ENCODE assay signal across 17 cellular contexts in genomic region chr22:41050873-41051272, GRCh38. TPM values are rescaled to one million over a fixed set of nuclear protein-coding genes. Genes with fewer than 3 reads are reported as not detected.
DNase-seq lines count a peak whose midpoint lies in the region; ATAC-seq, FAIRE-seq and TF ChIP-seq lines count a peak whose summit lies in the region.
"Had no signal": no experiment of that assay in that cellular context is flagged by ENCODE, and none has a peak within 500 bp of the region (broad histone marks: within the 10 kb centered on the region; RNA-seq: fewer than 3 reads in every experiment).

No MANE protein-coding gene starts in this region.

- no peak overlapping the region for H3K4me2 ChIP-seq in H1 (ENCODE audit: insufficient read depth in 1 of 2, low read depth in 2 of 2, low read length in 2 of 2)
- H3K4me2 ChIP-seq: PC-9 had no signal

- H2BK15ac ChIP-seq in H1 (ENCODE audit: low read length), result no peak overlapping the region

- no peak overlapping the region for H3K14ac ChIP-seq in H1 (ENCODE audit: insufficient read length)

- TF ChIP-seq RAD21 in H1 (IDR thresholded peaks at IDR 0.05 in 1 of 2, conservative IDR thresholded peaks at IDR 0.05 in 1 of 2; ENCODE audit: low read depth in 2 of 2, low read length in 2 of 2), result no peak

- peak; percentile 34 for TF ChIP-seq CTCF in AG04450 (IDR thresholded peaks at IDR 0.05; ENCODE audit: low read depth, low read length)
- TF ChIP-seq CTCF in HFF-Myc (IDR thresholded peaks at IDR 0.05; ENCODE audit: low read depth, low read length, missing control alignments), result peak; percentile 26
- TF ChIP-seq CTCF in H1 (IDR thresholded peaks at IDR 0.05; ENCODE audit: control extremely low read depth in 1 of 3, insufficient read depth in 1 of 3, low read depth in 1 of 3, low read length in 3 of 3), result no peak
- TF ChIP-seq CTCF in foreskin keratinocyte (conservative IDR thresholded peaks at IDR 0.05), result peak; percentile 19
- no peak for TF ChIP-seq CTCF in CD4-positive, alpha-beta T cell (IDR thresholded peaks at IDR 0.05)
- TF ChIP-seq CTCF in heart right ventricle (IDR thresholded peaks at IDR 0.05), result no peak

- no peak for FAIRE-seq in H1 (lab: Jason Lieb, UNC)
- FAIRE-seq: D721Med, H54 had no signal

- CTCF ChIA-PET in AG04450 (lab: Charles Lee), result no interaction called here
- CTCF ChIA-PET in H1 (lab: Charles Lee; ENCODE audit: partially characterized antibody), result no interaction called here
- CTCF ChIA-PET in CD4-positive, alpha-beta T cell (lab: Charles Lee), result no interaction called here

- intact Hi-C loops in CD4-positive, alpha-beta T cell (cut with DNase I, micrococcal nuclease), result no loop called here
- intact Hi-C loops in heart right ventricle (cut with DNase I), result no loop called here

- no peak overlapping the region for H3K18ac ChIP-seq in H1 (ENCODE audit: extremely low read depth, low read length)

- ATAC-seq in foreskin keratinocyte (no peak), heart right ventricle (no peak)
- no peak for ATAC-seq in CD4-positive, alpha-beta T cell (ENCODE audit: poor library complexity)
- ATAC-seq: CD8-positive, alpha-beta T cell had no signal

- no peaks in the 10 kb centered on the region for H3K36me3 ChIP-seq in H1 (ENCODE audit: control insufficient read depth in 2 of 4, insufficient read depth in 4 of 4, low read length in 3 of 4)
- H3K36me3 ChIP-seq in heart right ventricle, result no peaks in the 10 kb centered on the region
- no peaks in the 10 kb centered on the region for H3K36me3 ChIP-seq in H7 (replicated peaks; ENCODE audit: control insufficient read depth, insufficient read depth, low read length)

- peaks cover 6% of the 10 kb centered on the region for H3K4me1 Mint-ChIP-seq in CD4-positive, alpha-beta T cell (ENCODE audit: low read depth)

- no peaks in the 10 kb centered on the region for H4K20me1 ChIP-seq in H1 (replicated peaks in 1 of 2; ENCODE audit: control insufficient read depth in 1 of 2, insufficient read depth in 2 of 2, low read length in 2 of 2)

- no peaks in the 10 kb centered on the region for H3K36me3 Mint-ChIP-seq in CD4-positive, alpha-beta T cell (ENCODE audit: low read depth)
- H3K36me3 Mint-ChIP-seq: CD8-positive, alpha-beta T cell; IgD-negative memory B cell had no signal

- no peak overlapping the region for H3K23ac ChIP-seq in H1 (ENCODE audit: insufficient read length)

- no peaks in the 10 kb centered on the region for H3K27me3 ChIP-seq in AG04450 (ENCODE audit: control insufficient read depth, insufficient read depth, low read length)
- H3K27me3 ChIP-seq in H1 (replicated peaks in 1 of 4; ENCODE audit: control insufficient read depth in 3 of 4, extremely low read depth in 1 of 4, insufficient read depth in 3 of 4, low read length in 3 of 4), result no peaks in the 10 kb centered on the region
- H3K27me3 ChIP-seq in foreskin keratinocyte, result no peaks in the 10 kb centered on the region
- no peaks in the 10 kb centered on the region for H3K27me3 ChIP-seq in CD4-positive, alpha-beta T cell (ENCODE audit: control insufficient read depth, insufficient read depth, low read length)
- no peaks in the 10 kb centered on the region for H3K27me3 ChIP-seq in heart right ventricle
- no peaks in the 10 kb centered on the region for H3K27me3 ChIP-seq in H7 (ENCODE audit: control insufficient read depth, insufficient read depth, low read length)

- TF ChIP-seq POLR2A in H1 (IDR thresholded peaks at IDR 0.05; ENCODE audit: control extremely low read depth in 1 of 2, low read depth in 2 of 2, low read length in 2 of 2), result no peak

- H2BK5ac ChIP-seq in H1 (ENCODE audit: low read depth, low read length), result no peak overlapping the region

- no peak overlapping the region for H4K5ac ChIP-seq in H1 (ENCODE audit: insufficient read length, low read depth, low read length)

- WGBS in H1 (ENCODE audit: extremely low coverage in 1 of 2, insufficient coverage in 1 of 2, insufficient read length in 1 of 2, insufficient replicate concordance in 2 of 2, low coverage in 1 of 2, low lambda C conversion rate in 2 of 2, missing lambda C conversion rate in 1 of 2), 2 experiments, result 90% methylated on average over 2 of the region's 2 CpGs; no CpG with 5 or more reads in 1 of the 2 experiments
- WGBS in heart right ventricle, 2 donors, result 84 to 94% methylated on average over 2 of the region's 2 CpGs

- POLR2A ChIA-PET in AG04450 (lab: Yijun Ruan, JAX) (no interaction called here), H1 (lab: Charles Lee; ENCODE audit: partially characterized antibody) (interaction anchor here (1.4 kb wide), 1 partner anchor 42 kb away, joined by 4 read pairs; the partner anchor contains the start of gene EP300)
- POLR2A ChIA-PET in CD4-positive, alpha-beta T cell (lab: Charles Lee), result no interaction called here

- H4K91ac ChIP-seq in H1 (replicated peaks; ENCODE audit: insufficient read length, low read length), result no peak overlapping the region

- H3K9me3 Mint-ChIP-seq in CD4-positive, alpha-beta T cell, result no peaks in the 10 kb centered on the region
- H3K9me3 Mint-ChIP-seq: CD8-positive, alpha-beta T cell; IgD-negative memory B cell had no signal

- no peak overlapping the region for H2AFZ ChIP-seq in H1 (ENCODE audit: low read length)
- H2AFZ ChIP-seq: PC-9 had no signal

- H2BK12ac ChIP-seq in H1 (ENCODE audit: low read depth, low read length), result no peak overlapping the region

- H3K9me3 ChIP-seq in AG04450 (ENCODE audit: control insufficient read depth, insufficient read depth, low read length) (no peaks in the 10 kb centered on the region; the same call in 1 of the 2 replicates), H1 (ENCODE audit: insufficient read depth in 2 of 2, low read depth in 1 of 2, low read length in 1 of 2) (no peaks in the 10 kb centered on the region), heart right ventricle (no peaks in the 10 kb centered on the region)
- H3K9me3 ChIP-seq in CD4-positive, alpha-beta T cell (ENCODE audit: control insufficient read depth, low read length), result no peaks in the 10 kb centered on the region

- no peaks in the 10 kb centered on the region for H3K23me2 ChIP-seq in H1 (ENCODE audit: low read depth, low read length)

- no peak overlapping the region for H4K8ac ChIP-seq in H1 (ENCODE audit: extremely low read depth, insufficient read depth, low read length)

- no peak overlapping the region for H3K9ac ChIP-seq in H1 (replicated peaks in 1 of 4; ENCODE audit: extremely low read depth in 1 of 4, low read depth in 3 of 4, low read length in 3 of 4)

- H3K4me3 Mint-ChIP-seq in CD4-positive, alpha-beta T cell, result no peak overlapping the region
- H3K4me3 Mint-ChIP-seq: CD8-positive, alpha-beta T cell; IgD-negative memory B cell had no signal

- no peak for TF ChIP-seq EP300 in H1 (IDR thresholded peaks at IDR 0.05; ENCODE audit: borderline replicate concordance in 1 of 2, low read depth in 2 of 2, low read length in 2 of 2)

- H2AK5ac ChIP-seq in H1 (ENCODE audit: low read depth, low read length), result no peak overlapping the region

- no peaks in the 10 kb centered on the region for H3K79me2 ChIP-seq in H1 (ENCODE audit: control insufficient read depth in 1 of 2, insufficient read depth in 2 of 2, low read length in 2 of 2)

- peaks cover 0 to 6% (median 0%) of the 10 kb centered on the region in 4 experiments; a peak in 1 of 7 replicates for H3K4me1 ChIP-seq in H1 (replicated peaks in 1 of 4; ENCODE audit: control insufficient read depth in 3 of 4, insufficient read depth in 4 of 4, low read length in 3 of 4)
- peaks cover 4% of the 10 kb centered on the region for H3K4me1 ChIP-seq in foreskin keratinocyte
- H3K4me1 ChIP-seq in heart right ventricle, result peaks cover 0 to 25% (median 12%) of the 10 kb centered on the region in 9 donors

- no peaks in the 10 kb centered on the region for H3K79me1 ChIP-seq in H1 (ENCODE audit: low read depth, low read length)

- no peak overlapping the region for H2BK120ac ChIP-seq in H1 (replicated peaks; ENCODE audit: low read depth, low read length)

- H3K4me3 ChIP-seq in AG04450 (ENCODE audit: low read depth, low read length) (no peak overlapping the region), HFF-Myc (replicated peaks; ENCODE audit: low read depth, low read length) (no peak overlapping the region), H1 (ENCODE audit: extremely low read depth in 1 of 4, insufficient read depth in 2 of 4, low read depth in 3 of 4, low read length in 4 of 4) (no peak overlapping the region), heart right ventricle (no peak overlapping the region), H7 (ENCODE audit: insufficient read depth, low read depth, low read length) (no peak overlapping the region)
- H3K4me3 ChIP-seq: PC-9 had no signal

- no peak overlapping the region for H3K4ac ChIP-seq in H1 (replicated peaks; ENCODE audit: insufficient read length, low read depth, low read length)

- H3K56ac ChIP-seq in H1 (replicated peaks; ENCODE audit: insufficient read length, low read depth, low read length), result no peak overlapping the region

- H2BK20ac ChIP-seq in H1 (ENCODE audit: low read length), result no peak overlapping the region

- H3K27me3 Mint-ChIP-seq in CD4-positive, alpha-beta T cell, result no peaks in the 10 kb centered on the region
- H3K27me3 Mint-ChIP-seq: IgD-negative memory B cell had no signal

- no peak overlapping the region for H3K27ac ChIP-seq in AG04450 (ENCODE audit: low read depth, low read length)
- H3K27ac ChIP-seq in H1 (ENCODE audit: low read depth, low read length), result no peak overlapping the region
- H3K27ac ChIP-seq in foreskin keratinocyte, result no peak overlapping the region
- no peak overlapping the region for H3K27ac ChIP-seq in CD4-positive, alpha-beta T cell (ENCODE audit: low read depth, low read length)
- no peak overlapping the region for H3K27ac ChIP-seq in heart right ventricle
- H3K27ac ChIP-seq: PC-9 had no signal

- DNase-seq in AG04450 (ENCODE audit: low read depth, low spot score) (no peak), HFF-Myc (ENCODE audit: extremely low read depth, low read depth) (peak; percentile 64), H1 (ENCODE audit: low read depth in 1 of 2, low spot score in 2 of 2) (no peak), foreskin keratinocyte (no peak), heart right ventricle (no peak), NCI-H1436 (lab: John Stamatoyannopoulos, UW) (no peak), H7 (no peak)
- no peak for DNase-seq in CD4-positive, alpha-beta T cell
- DNase-seq: CD8-positive, alpha-beta T cell; DMS79 treated with DMSO at 0.1 percent for 48 hours; GF-D8; NCI-H146; NCI-H748 treated with DMSO at 0.1 percent for 48 hours; PC-9 had no signal

- no peak overlapping the region for H3K27ac Mint-ChIP-seq in CD4-positive, alpha-beta T cell
- H3K27ac Mint-ChIP-seq: CD8-positive, alpha-beta T cell had no signal

RNA-seq across cellular contexts. Expression of gene EP300, which starts 41.5 kb away (rescaled TPM):
- polyA plus RNA-seq in AG04450 (2011; rRNA removed) (19.6 and 28.4 TPM in 2 replicates), H1 (2011; rRNA removed) (39.5 and 62.6 TPM in 2 replicates), foreskin keratinocyte (2.5 and 3.3 TPM in 2 replicates), heart right ventricle (10 to 100 TPM in 1 of 2 donors, 1 to 10 TPM in 1; 5.8 to 13.9 TPM)
- 57.8 and 74.4 TPM in 2 replicates for polyA minus RNA-seq in AG04450 (2011; rRNA and poly(A)+ RNA removed)
- 106 and 109 TPM in 2 replicates for total RNA-seq in H1 (2021; fragmentation: NEBNext Ultra II Directional; extraction: Animal tissue kit (Norgen Biotek cat#: 25700))
- 27.1 TPM for polyA plus RNA-seq in H1 (2011; cell fraction: cytosol; rRNA removed)
- polyA plus RNA-seq in H1 (2011; cell fraction: nucleus; rRNA removed), result 99.3 TPM
- polyA plus RNA-seq in H1 (2012, experiment 1 of 2), result 63.1 to 84.7 TPM (median 69.5 TPM) in 4 replicates
- polyA plus RNA-seq in H1 (2012, experiment 2 of 2), result 4.9 TPM
- 34.6 TPM for polyA plus RNA-seq in H1 (2013, experiment 1 of 2)
- 32.0 TPM for polyA plus RNA-seq in H1 (2013, experiment 2 of 2)
- 144 and 149 TPM in 2 replicates for polyA minus RNA-seq in H1 (2011; rRNA and poly(A)+ RNA removed)
- 76.2 TPM for polyA minus RNA-seq in H1 (2011; cell fraction: cytosol; rRNA and poly(A)+ RNA removed)
- 129 TPM for polyA minus RNA-seq in H1 (2011; cell fraction: nucleus; rRNA and poly(A)+ RNA removed)
- total RNA-seq in foreskin keratinocyte (32.2 and 33.6 TPM in 2 replicates), heart right ventricle (10 to 100 TPM; 23.4 to 41.7 (median 36.4) TPM)
- total RNA-seq in CD4-positive, alpha-beta T cell, result 100 to 1,000 TPM; 126 to 134 TPM
- total RNA-seq in H7 (2014; rRNA removed; shearing (Covaris generic)), result 32.8 and 60.0 TPM in 2 replicates

Comparison
In these comparisons a context has a peak if more than half of its experiments do, and no peak if none do; other contexts are left out.
1. CTCF ChIP-seq: peak in AG04450 (single experiment), HFF-Myc (single experiment) and foreskin keratinocyte (single experiment); none in H1 (0 of 3), CD4-positive, alpha-beta T cell (single experiment) and heart right ventricle (0 of 9).